In genomic region chr5:125829349-125829748, GRCh38 we compare ENCODE assay signal across 13 cellular contexts.
DNase-seq lines count a peak whose midpoint lies in the region; ATAC-seq and TF ChIP-seq lines count a peak whose summit lies in the region.
"Had no signal": no experiment of that assay in that cellular context is flagged by ENCODE, and none has a peak within 500 bp of the region (broad histone marks: within the 10 kb centered on the region; RNA-seq: fewer than 3 reads in every experiment).

No MANE protein-coding gene starts in this region.

- H3K36me3 Mint-ChIP-seq in activated CD4-positive, alpha-beta memory T cell treated with anti-CD3 and anti-CD28 coated beads for 36 hours = no peaks in the 10 kb centered on the region

- peak; percentile 18 for DNase-seq in GM10248 (ENCODE audit: extremely low spot score)
- DNase-seq in NCI-H524 (lab: John Stamatoyannopoulos, UW) = no peak
- no peak for DNase-seq in NOMO-1 (lab: John Stamatoyannopoulos, UW; ENCODE audit: unreplicated experiment in 2 of 2)
- no peak for DNase-seq in OCI-M2 (lab: John Stamatoyannopoulos, UW; ENCODE audit: unreplicated experiment)
- no peak for DNase-seq in activated CD4-positive, alpha-beta memory T cell treated with anti-CD3 and anti-CD28 coated beads for 36 hours
- DNase-seq: caudate nucleus, DND-41, NCI-H2171, sigmoid colon had no signal

- CTCF ChIA-PET in GM10248 (lab: Yijun Ruan, JAX) = no interaction called here
- CTCF ChIA-PET in activated CD4-positive, alpha-beta memory T cell treated with anti-CD3 and anti-CD28 coated beads for 36 hours (lab: Charles Lee) = no interaction called here

- H3K4me3 Mint-ChIP-seq in activated CD4-positive, alpha-beta memory T cell treated with anti-CD3 and anti-CD28 coated beads for 36 hours = no peak overlapping the region

- H3K4me1 Mint-ChIP-seq in activated CD4-positive, alpha-beta memory T cell treated with anti-CD3 and anti-CD28 coated beads for 36 hours (ENCODE audit: low read depth) = no peaks in the 10 kb centered on the region

- H3K27me3 Mint-ChIP-seq in activated CD4-positive, alpha-beta memory T cell treated with anti-CD3 and anti-CD28 coated beads for 36 hours = no peaks in the 10 kb centered on the region

- H3K9me3 Mint-ChIP-seq in activated CD4-positive, alpha-beta memory T cell treated with anti-CD3 and anti-CD28 coated beads for 36 hours = peaks cover 11% of the 10 kb centered on the region

- no peak for TF ChIP-seq CTCF in GM10248 (IDR thresholded peaks at IDR 0.05; ENCODE audit: control extremely low read depth, extremely low read depth, low read depth, missing control alignments)

- POLR2A ChIA-PET in GM10248 (lab: Yijun Ruan, JAX) = no interaction called here
- POLR2A ChIA-PET in activated CD4-positive, alpha-beta memory T cell treated with anti-CD3 and anti-CD28 coated beads for 36 hours (lab: Charles Lee) = no interaction called here

- intact Hi-C loops in activated CD4-positive, alpha-beta memory T cell treated with anti-CD3 and anti-CD28 coated beads for 36 hours (cut with micrococcal nuclease) = no loop called here

- peak; percentile 72 for ATAC-seq in GM19324 (IDR thresholded peaks at IDR 0.05; ENCODE audit: low FRiP score, unreplicated experiment)
- peak; percentile 36 for ATAC-seq in HG02798 (IDR thresholded peaks at IDR 0.05; ENCODE audit: poor library complexity, unreplicated experiment)
- ATAC-seq in HG03521 (IDR thresholded peaks at IDR 0.05; ENCODE audit: unreplicated experiment) = peak; percentile 92

- H3K27ac Mint-ChIP-seq in activated CD4-positive, alpha-beta memory T cell treated with anti-CD3 and anti-CD28 coated beads for 36 hours = no peak overlapping the region
- H3K27ac Mint-ChIP-seq: activated T-helper 2 cell treated with anti-CD3 and anti-CD28 coated beads, Interferon-gamma antibody, Interleukin-2, Interleukin-4, amounts not matched to agents 10 μg/mL and 5 μg/mL and 100 μg/mL, durations not matched to agents 14 hours and 24 hours and 36 hours had no signal

Comparison
In these comparisons a context has a peak if more than half of its experiments do, and no peak if none do; other contexts are left out.
1. ATAC-seq: peak in every context shown above with its lines; median percentile 92 in HG03521; 72 in GM19324; 36 in HG02798.